ENCODE assay signal across 25 cellular contexts in genomic region chr10:45532501-45532900, GRCh38.
DNase-seq lines count a peak whose midpoint lies in the region; ATAC-seq, FAIRE-seq and TF ChIP-seq lines count a peak whose summit lies in the region.
"Had no signal": no experiment of that assay in that cellular context is flagged by ENCODE, and none has a peak within 500 bp of the region (broad histone marks: within the 10 kb centered on the region; RNA-seq: fewer than 3 reads in every experiment).

No MANE protein-coding gene starts in this region.

- no peak overlapping the region for H3K9ac ChIP-seq in K562 (ENCODE audit: insufficient read depth in 1 of 2, low read depth in 2 of 2, low read length in 2 of 2)

- no peak overlapping the region for H2AFZ ChIP-seq in K562 (ENCODE audit: low read depth, low read length)
- H2AFZ ChIP-seq: hepatocyte had no signal

- WGBS in K562 (ENCODE audit: insufficient coverage, low coverage, missing lambda C conversion rate) = 64% methylated on average over 1 of the region's 1 CpG

- no peak for TF ChIP-seq CTCF in K562 (IDR thresholded peaks at IDR 0.05 in 2 of 3, conservative IDR thresholded peaks at IDR 0.05 in 1 of 3; ENCODE audit: insufficient read depth in 2 of 3, low read depth in 1 of 3, low read length in 3 of 3)

- POLR2A ChIA-PET in K562 (lab: Yijun Ruan, JAX) = interaction anchor here (0.8 to 1.3 kb wide), 4 partner anchors 9 to 68 kb away, joined by 3 to 5 read pairs (median 4); no protein-coding TSS in a partner anchor

- no peak for TF ChIP-seq POLR2A in K562 (conservative IDR thresholded peaks at IDR 0.05)

- TF ChIP-seq EP300 in K562 (IDR thresholded peaks at IDR 0.05; ENCODE audit: low read length) = no peak

- TF ChIP-seq RAD21 in K562 (CRISPR knock-in tag; conservative IDR thresholded peaks at IDR 0.05 in 1 of 2, IDR thresholded peaks at IDR 0.05 in 1 of 2) = no peak

- intact Hi-C loops in K562 (cut with micrococcal nuclease) = no loop called here

- CTCF ChIA-PET in K562 (lab: Yijun Ruan, JAX; ENCODE audit: low intra/inter-chr PET ratio) = no interaction called here

- no peaks in the 10 kb centered on the region for H3K9me1 ChIP-seq in K562 (ENCODE audit: control insufficient read depth, insufficient read depth, low read length)

- in situ Hi-C loops in K562 (cut with MboI) = no loop called here
- in situ Hi-C loops in ACHN (cut with HindIII; ENCODE audit: low pct_ligation_motif_present, low pct_unique_long_range_greater_than_20kb, low sequenced_read_pairs) = no loop called here

- H3K27me3 ChIP-seq in K562 (ENCODE audit: control insufficient read depth in 2 of 2, insufficient read depth in 2 of 2, low read length in 2 of 2) = no peaks in the 10 kb centered on the region
- H3K27me3 ChIP-seq: hepatocyte, upper lobe of left lung had no signal

- no peak for FAIRE-seq in K562 (lab: Jason Lieb, UNC)
- FAIRE-seq: D721Med, frontal cortex had no signal

- H3K36me3 ChIP-seq in K562 (ENCODE audit: control insufficient read depth, insufficient read depth, low read length) = peaks cover 5% of the 10 kb centered on the region; the same call in 2 of the 3 replicates

- no peak overlapping the region for H3K4me3 ChIP-seq in K562
- H3K4me3 ChIP-seq: hepatocyte, upper lobe of left lung had no signal

- BruUV-seq in K562 (replicated peaks; lab: Mats Ljungman, UMichigan) = no TSS peak

- H4K20me1 ChIP-seq in K562 (replicated peaks; ENCODE audit: control insufficient read depth, insufficient read depth, low read length) = no peaks in the 10 kb centered on the region

- no peak overlapping the region for H3K27ac ChIP-seq in K562 (ENCODE audit: extremely low read depth, low read depth, low read length)
- H3K27ac ChIP-seq: hepatocyte, upper lobe of left lung had no signal

- ATAC-seq in K562 (peak; percentile 62), HG03039 (IDR thresholded peaks at IDR 0.05; ENCODE audit: unreplicated experiment) (no peak), HG03097 (IDR thresholded peaks at IDR 0.05; ENCODE audit: low FRiP score, unreplicated experiment) (no peak)
- ATAC-seq: left lobe of liver; naive thymus-derived CD4-positive, alpha-beta T cell; SK-N-SH treated with all-trans-retinoic acid at 6 μM for 48 hours had no signal

- DNase-seq in AML-193 (lab: John Stamatoyannopoulos, UW) = peak; percentile 17 to 29
- DNase-seq in HCEC 1CT = peak; percentile 11
- DNase-seq in K562 (ENCODE audit: extremely low read depth in 1 of 4, low spot score in 3 of 4) = no peak
- peak; percentile 15 for DNase-seq in iris pigment epithelial cell (ENCODE audit: low read depth)
- DNase-seq in activated CD4-positive, CD25-positive, alpha-beta regulatory T cell (lab: John Stamatoyannopoulos, UW) = no peak
- no peak for DNase-seq in ACHN
- DNase-seq: activated B cell treated with CpG ODN at 0.5 μM for 24 hours; activated CD4-positive, alpha-beta T cell treated with anti-CD3 and anti-CD28 coated beads, Interleukin-2, amount 50 U/mL, for 48 hours; activated CD8-positive, alpha-beta memory T cell treated with anti-CD3 and anti-CD28 coated beads, Interleukin-2, amount 50 U/mL, for 4 hours; aorta; C1 segment of cervical spinal cord; cerebellar nuclear complex; naive thymus-derived CD4-positive, alpha-beta T cell; NCI-H1092; NCI-H2029; NCI-H774; occipital lobe; upper lobe of left lung had no signal

- H3K4me2 ChIP-seq in K562 (ENCODE audit: insufficient read depth, low read length) = no peak overlapping the region
- H3K4me2 ChIP-seq: hepatocyte had no signal

- H3K4me1 ChIP-seq in K562 (replicated peaks in 1 of 2; ENCODE audit: control insufficient read depth in 2 of 2, insufficient read depth in 2 of 2, low read length in 2 of 2) = no peaks in the 10 kb centered on the region; a peak in 1 of 5 replicates
- H3K4me1 ChIP-seq: upper lobe of left lung had no signal

- peaks cover 30% of the 10 kb centered on the region for H3K79me2 ChIP-seq in K562 (ENCODE audit: control insufficient read depth, insufficient read depth, low read length)

- no peaks in the 10 kb centered on the region for H3K9me3 ChIP-seq in K562 (replicated peaks; ENCODE audit: control insufficient read depth, insufficient read depth, low read depth, low read length)
- H3K9me3 ChIP-seq: upper lobe of left lung had no signal

TF ChIP-seq in K562, 482 proteins besides CTCF, POLR2A, EP300 and RAD21:
- TF ChIP-seq ZNF12 (CRISPR knock-in tag; IDR thresholded peaks at IDR 0.05) (peak; percentile 76; the same call in 1 of the 2 replicates), TAF1 (IDR thresholded peaks at IDR 0.05; ENCODE audit: control insufficient read depth, extremely low read depth, insufficient read depth, low read length, severe bottlenecking) (no peak), ZBTB9 (CRISPR knock-in tag; IDR thresholded peaks at IDR 0.05) (no peak), POLR3G (IDR thresholded peaks at IDR 0.05; ENCODE audit: extremely low read depth, insufficient read length, insufficient replicate concordance) (no peak), ASH1L (IDR thresholded peaks at IDR 0.05; ENCODE audit: borderline replicate concordance, low read depth, partially characterized antibody) (no peak), ARNT (IDR thresholded peaks at IDR 0.05) (no peak)

Comparison
In these comparisons a context has a peak if more than half of its experiments do, and no peak if none do; other contexts are left out.
1. DNase-seq: peak in AML-193 (2 of 2), HCEC 1CT (single experiment) and iris pigment epithelial cell (single experiment); none in K562 (0 of 4), activated CD4-positive, CD25-positive, alpha-beta regulatory T cell (0 of 4) and ACHN (single experiment).